ENCODE assay signal across 27 cellular contexts in the genomic region with DNA sequence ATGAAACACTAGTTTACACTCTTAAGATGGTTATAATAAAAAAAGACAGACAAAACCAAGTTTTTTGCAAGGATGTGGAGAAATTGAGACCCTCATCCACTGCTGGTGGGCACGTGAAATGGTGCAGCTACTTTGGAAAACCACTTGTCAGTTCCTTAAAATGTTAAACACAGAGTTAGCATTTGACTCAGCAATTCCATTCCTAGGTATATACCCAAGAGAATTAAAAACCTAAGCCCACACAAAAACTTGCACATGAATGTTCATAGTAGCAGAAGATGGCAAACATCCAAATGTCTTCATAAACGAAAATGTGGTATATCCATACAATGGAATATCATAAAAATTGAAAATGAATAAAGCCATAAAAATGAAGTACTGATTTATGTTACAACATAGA.
"Had no signal": no experiment of that assay in that cellular context is flagged by ENCODE, and none has a peak within 500 bp of the region (broad histone marks: within the 10 kb centered on the region; RNA-seq: fewer than 3 reads in every experiment).

No MANE protein-coding gene starts in this region.

- H3K27ac Mint-ChIP-seq: activated CD4-positive, alpha-beta memory T cell treated with anti-CD3 and anti-CD28 coated beads for 36 hours; activated naive CD4-positive, alpha-beta T cell treated with anti-CD3 and anti-CD28 coated beads for 36 hours; activated T-helper 17 cell treated with anti-CD3 and anti-CD28 coated beads, Interleukin-2, amount 50 U/mL, for 72 hours; T-helper 1 cell treated with Interleukin-12 subunit alpha and Interleukin-12 subunit beta and Interleukin-4 antibody, amounts not matched to agents 30 μg/mL and 1 μg/mL, for 36 hours had no signal

- H3K4me1 Mint-ChIP-seq: activated T-helper 17 cell treated with anti-CD3 and anti-CD28 coated beads, Interleukin-2, amount 50 U/mL, for 72 hours had no signal

- H3K4me1 ChIP-seq: Peyer's patch, SJCRH30 had no signal

- H3K4me2 ChIP-seq: KMS-11 had no signal

- ATAC-seq: activated T-cell treated with anti-CD3 and anti-CD28 coated beads, Interleukin-2, amount 50 U/mL, for 4 hours; activated T-helper 17 cell treated with anti-CD3 and anti-CD28 coated beads, Interleukin-2, amount 50 U/mL, for 72 hours; body of pancreas had no signal

- H3K4me3 ChIP-seq: body of pancreas, Peyer's patch, SJCRH30 had no signal

- H3K9ac ChIP-seq: KMS-11 had no signal

- H3K9me3 Mint-ChIP-seq: activated CD4-positive, alpha-beta memory T cell treated with anti-CD3 and anti-CD28 coated beads for 36 hours; activated naive CD4-positive, alpha-beta T cell treated with anti-CD3 and anti-CD28 coated beads for 36 hours; activated T-cell treated with anti-CD3 and anti-CD28 coated beads, Interleukin-2, amount 50 U/mL, for 4 hours; activated T-helper 17 cell treated with anti-CD3 and anti-CD28 coated beads, Interleukin-2, amount 50 U/mL, for 72 hours; central memory CD8-positive, alpha-beta T cell; T-helper 1 cell treated with Interleukin-12 subunit alpha and Interleukin-12 subunit beta and Interleukin-4 antibody, amounts not matched to agents 30 μg/mL and 1 μg/mL, for 36 hours had no signal

- H3K9me3 ChIP-seq: body of pancreas, Peyer's patch, SJCRH30 had no signal

- H3K27me3 ChIP-seq: body of pancreas, Peyer's patch, SJCRH30 had no signal

- H3K4me3 Mint-ChIP-seq: activated CD4-positive, alpha-beta memory T cell treated with anti-CD3 and anti-CD28 coated beads for 36 hours; activated naive CD4-positive, alpha-beta T cell treated with anti-CD3 and anti-CD28 coated beads for 36 hours; activated T-cell treated with anti-CD3 and anti-CD28 coated beads, Interleukin-2, amount 50 U/mL, for 4 hours; activated T-helper 17 cell treated with anti-CD3 and anti-CD28 coated beads, Interleukin-2, amount 50 U/mL, for 72 hours; central memory CD8-positive, alpha-beta T cell; T-helper 1 cell treated with Interleukin-12 subunit alpha and Interleukin-12 subunit beta and Interleukin-4 antibody, amounts not matched to agents 30 μg/mL and 1 μg/mL, for 36 hours had no signal

- H3K27ac ChIP-seq: body of pancreas, KMS-11, Peyer's patch, RWPE1, SJCRH30 had no signal

- DNase-seq: activated CD4-positive, alpha-beta memory T cell treated with anti-CD3 and anti-CD28 coated beads for 36 hours; activated CD4-positive, alpha-beta T cell treated with anti-CD3 and anti-CD28 coated beads for 48 hours; activated CD4-positive, CD25-positive, alpha-beta regulatory T cell treated with anti-CD3 and anti-CD28 coated beads, Interleukin-2, amount 50 U/mL, for 72 hours; activated CD8-positive, alpha-beta memory T cell treated with anti-CD3 and anti-CD28 coated beads, Interleukin-2, amount 50 U/mL, for 4 hours; activated gamma-delta T cell; activated naive CD4-positive, alpha-beta T cell treated with anti-CD3 and anti-CD28 coated beads for 36 hours; activated T-cell treated with anti-CD3 and anti-CD28 coated beads, Interleukin-2, amount 50 U/mL, for 4 hours; aorta; body of pancreas; MM.1S; NCI-H1105; NCI-H1436; NCI-H1694 treated with DMSO at 0.1 percent for 48 hours; NCI-H2029 treated with DMSO at 0.1 percent for 48 hours; NCI-H345; NCI-H510A treated with DMSO at 0.1 percent for 48 hours; NCI-H69; NK-92 treated with Interleukin-12 subunit alpha and Interleukin-12 subunit beta, amount 100 ng/mL, for 24 hours; Peyer's patch; Right ventricle myocardium superior; SJCRH30 had no signal

- FAIRE-seq: bronchial epithelial cell had no signal

- H3K27me3 Mint-ChIP-seq: activated CD4-positive, alpha-beta memory T cell treated with anti-CD3 and anti-CD28 coated beads for 36 hours; activated T-helper 17 cell treated with anti-CD3 and anti-CD28 coated beads, Interleukin-2, amount 50 U/mL, for 72 hours; central memory CD8-positive, alpha-beta T cell had no signal
